ENCODE assay signal across 1 cellular context in genomic region chr11:20342347-20343279, GRCh38.
TF ChIP-seq lines count a peak whose summit lies in the region.

No MANE protein-coding gene starts in this region.

TF ChIP-seq in HepG2, 621 proteins besides CTCF, POLR2A, EP300 and RAD21:
- TF ChIP-seq ZNF281 (CRISPR knock-in tag; IDR thresholded peaks at IDR 0.05; ENCODE audit: borderline replicate concordance) (peak; percentile 88), ZNF687 (CRISPR knock-in tag; IDR thresholded peaks at IDR 0.05) (no peak), KDM5B (CRISPR knock-in tag; IDR thresholded peaks at IDR 0.05; ENCODE audit: borderline replicate concordance) (no peak), ZNF674 (CRISPR knock-in tag; IDR thresholded peaks at IDR 0.05; ENCODE audit: low read depth) (no peak), HNF4G (IDR thresholded peaks at IDR 0.05; ENCODE audit: borderline replicate concordance, low read depth, low read length) (0 out of 2 replicates have a peak, but pooled peaks have one; percentile 13), HNF4G (CRISPR knock-in tag; IDR thresholded peaks at IDR 0.05; ENCODE audit: borderline replicate concordance, low read depth) (no peak), PATZ1 (CRISPR knock-in tag; IDR thresholded peaks at IDR 0.05) (peak; percentile 38; the same call in 1 of the 2 replicates), PHB2 (IDR thresholded peaks at IDR 0.05; ENCODE audit: partially characterized antibody) (no peak), ZNF292 (CRISPR knock-in tag; IDR thresholded peaks at IDR 0.05; ENCODE audit: borderline replicate concordance, low read depth) (0 out of 2 replicates have a peak, but pooled peaks have one; percentile 49), HNF4A (CRISPR knock-in tag; IDR thresholded peaks at IDR 0.05) (peak; percentile 34; the same call in 1 of the 2 replicates)
TF ChIP-seq in HepG2: peak in this region for 5.
